In the genomic region with DNA sequence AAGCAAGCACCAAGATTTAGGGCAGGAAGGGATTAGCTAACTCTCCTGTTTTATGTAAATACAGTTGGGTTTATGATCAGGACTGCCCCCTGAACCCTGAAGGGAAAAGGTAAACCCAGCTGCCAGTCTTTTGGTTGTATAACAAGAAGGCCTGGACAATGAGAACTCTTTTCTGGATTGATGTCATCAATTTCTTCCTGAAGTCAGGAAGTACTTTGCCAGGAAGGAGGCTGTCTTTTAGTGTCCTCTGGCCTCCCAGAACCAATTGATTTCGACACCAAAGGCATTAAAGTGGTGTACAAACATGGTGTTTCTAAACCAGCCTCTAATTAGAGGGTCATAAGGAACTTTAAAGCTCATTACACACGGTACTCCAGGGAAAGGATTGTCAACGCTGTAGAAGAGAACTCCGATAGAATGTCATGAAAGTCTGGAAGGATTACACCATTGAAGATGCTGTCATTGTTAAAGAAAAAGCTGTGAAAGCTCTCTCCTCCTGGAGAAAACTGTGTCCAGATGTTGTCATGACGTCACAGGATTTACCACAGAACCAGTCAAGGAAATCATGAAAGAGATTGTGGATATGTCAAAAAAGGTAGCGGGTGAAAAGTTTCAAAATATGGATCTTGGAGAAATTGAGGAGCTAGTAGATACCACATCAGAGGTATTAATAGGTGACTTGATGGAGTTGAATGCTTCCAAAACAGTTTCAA, we compare ENCODE assay signal across 1 cellular context.
TF ChIP-seq lines count a peak whose summit lies in the region.

No MANE protein-coding gene starts in this region.

TF ChIP-seq in HepG2, 621 proteins besides CTCF, POLR2A, EP300 and RAD21 (continued from another document and continues in another):
- no peak for TF ChIP-seq TSC22D2 (CRISPR knock-in tag; IDR thresholded peaks at IDR 0.05; ENCODE audit: borderline replicate concordance)
- TF ChIP-seq ZBTB46 (CRISPR knock-in tag; IDR thresholded peaks at IDR 0.05; ENCODE audit: borderline replicate concordance): no peak
- TF ChIP-seq FOXC1 (CRISPR knock-in tag; IDR thresholded peaks at IDR 0.05; ENCODE audit: borderline replicate concordance): no peak
- TF ChIP-seq TERF1 (CRISPR knock-in tag; IDR thresholded peaks at IDR 0.05): no peak
- no peak for TF ChIP-seq ZNF136 (CRISPR knock-in tag; IDR thresholded peaks at IDR 0.05; ENCODE audit: low read depth)
- TF ChIP-seq NAIF1 (CRISPR knock-in tag; IDR thresholded peaks at IDR 0.05; ENCODE audit: borderline replicate concordance): 0 out of 2 replicates have a peak, but pooled peaks have one; percentile 53
- no peak for TF ChIP-seq KDM3A (CRISPR knock-in tag; IDR thresholded peaks at IDR 0.05; ENCODE audit: low read depth)
- TF ChIP-seq SMAD1 (CRISPR knock-in tag; IDR thresholded peaks at IDR 0.05; ENCODE audit: borderline replicate concordance, low read depth): no peak
- no peak for TF ChIP-seq IKZF1 (IDR thresholded peaks at IDR 0.05)
- TF ChIP-seq TCF7L2 (IDR thresholded peaks at IDR 0.05; ENCODE audit: low read depth, low read length): no peak
- peak; percentile 74 for TF ChIP-seq RARA (CRISPR knock-in tag; IDR thresholded peaks at IDR 0.05)
- TF ChIP-seq CEBPB (IDR thresholded peaks at IDR 0.05; ENCODE audit: borderline replicate concordance, low read depth, low read length): no peak
- TF ChIP-seq ATF1 (CRISPR knock-in tag; IDR thresholded peaks at IDR 0.05): peak; percentile 68
- no peak for TF ChIP-seq BCLAF1 (IDR thresholded peaks at IDR 0.05)
- TF ChIP-seq STAT5B (CRISPR knock-in tag; IDR thresholded peaks at IDR 0.05): no peak
- no peak for TF ChIP-seq ZNF546 (CRISPR knock-in tag; conservative IDR thresholded peaks at IDR 0.05)
- no peak for TF ChIP-seq ZNF7 (CRISPR knock-in tag; IDR thresholded peaks at IDR 0.05)
- no peak; the same call in 1 of the 2 replicates for TF ChIP-seq RXRA (CRISPR knock-in tag; IDR thresholded peaks at IDR 0.05)
- TF ChIP-seq NFKB2 (CRISPR knock-in tag; IDR thresholded peaks at IDR 0.05; ENCODE audit: borderline replicate concordance): no peak
- TF ChIP-seq ZHX2 (IDR thresholded peaks at IDR 0.05; ENCODE audit: low read depth): peak; percentile 80; the same call in 1 of the 2 replicates
- peak; percentile 57; the same call in 1 of the 2 replicates for TF ChIP-seq ZHX2 (CRISPR knock-in tag; IDR thresholded peaks at IDR 0.05; ENCODE audit: borderline replicate concordance)
- TF ChIP-seq NFYB (CRISPR knock-in tag; IDR thresholded peaks at IDR 0.05): 0 out of 2 replicates have a peak, but pooled peaks have one; percentile 14
- no peak for TF ChIP-seq HIVEP1 (CRISPR knock-in tag; IDR thresholded peaks at IDR 0.05)
- TF ChIP-seq IRF2 (CRISPR knock-in tag; IDR thresholded peaks at IDR 0.05): peak; percentile 58; the same call in 1 of the 2 replicates
- no peak for TF ChIP-seq PREB (CRISPR knock-in tag; IDR thresholded peaks at IDR 0.05)
- TF ChIP-seq, protein P1, sequence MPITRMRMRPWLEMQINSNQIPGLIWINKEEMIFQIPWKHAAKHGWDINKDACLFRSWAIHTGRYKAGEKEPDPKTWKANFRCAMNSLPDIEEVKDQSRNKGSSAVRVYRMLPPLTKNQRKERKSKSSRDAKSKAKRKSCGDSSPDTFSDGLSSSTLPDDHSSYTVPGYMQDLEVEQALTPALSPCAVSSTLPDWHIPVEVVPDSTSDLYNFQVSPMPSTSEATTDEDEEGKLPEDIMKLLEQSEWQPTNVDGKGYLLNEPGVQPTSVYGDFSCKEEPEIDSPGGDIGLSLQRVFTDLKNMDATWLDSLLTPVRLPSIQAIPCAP (CRISPR knock-in tag; IDR thresholded peaks at IDR 0.05; ENCODE audit: low read depth): no peak
- TF ChIP-seq DNMT1 (CRISPR knock-in tag; IDR thresholded peaks at IDR 0.05): no peak
- no peak for TF ChIP-seq NFATC3 (CRISPR knock-in tag; IDR thresholded peaks at IDR 0.05)
- TF ChIP-seq ZFYVE20 (CRISPR knock-in tag; IDR thresholded peaks at IDR 0.05; ENCODE audit: borderline replicate concordance, low read depth): no peak
- peak; percentile 41; the same call in 1 of the 2 replicates for TF ChIP-seq MIER3 (CRISPR knock-in tag; IDR thresholded peaks at IDR 0.05; ENCODE audit: borderline replicate concordance)
- TF ChIP-seq, protein P2, sequence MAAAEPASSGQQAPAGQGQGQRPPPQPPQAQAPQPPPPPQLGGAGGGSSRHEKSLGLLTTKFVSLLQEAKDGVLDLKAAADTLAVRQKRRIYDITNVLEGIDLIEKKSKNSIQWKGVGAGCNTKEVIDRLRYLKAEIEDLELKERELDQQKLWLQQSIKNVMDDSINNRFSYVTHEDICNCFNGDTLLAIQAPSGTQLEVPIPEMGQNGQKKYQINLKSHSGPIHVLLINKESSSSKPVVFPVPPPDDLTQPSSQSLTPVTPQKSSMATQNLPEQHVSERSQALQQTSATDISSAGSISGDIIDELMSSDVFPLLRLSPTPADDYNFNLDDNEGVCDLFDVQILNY (CRISPR knock-in tag; conservative IDR thresholded peaks at IDR 0.05): no peak
- TF ChIP-seq, protein P3, sequence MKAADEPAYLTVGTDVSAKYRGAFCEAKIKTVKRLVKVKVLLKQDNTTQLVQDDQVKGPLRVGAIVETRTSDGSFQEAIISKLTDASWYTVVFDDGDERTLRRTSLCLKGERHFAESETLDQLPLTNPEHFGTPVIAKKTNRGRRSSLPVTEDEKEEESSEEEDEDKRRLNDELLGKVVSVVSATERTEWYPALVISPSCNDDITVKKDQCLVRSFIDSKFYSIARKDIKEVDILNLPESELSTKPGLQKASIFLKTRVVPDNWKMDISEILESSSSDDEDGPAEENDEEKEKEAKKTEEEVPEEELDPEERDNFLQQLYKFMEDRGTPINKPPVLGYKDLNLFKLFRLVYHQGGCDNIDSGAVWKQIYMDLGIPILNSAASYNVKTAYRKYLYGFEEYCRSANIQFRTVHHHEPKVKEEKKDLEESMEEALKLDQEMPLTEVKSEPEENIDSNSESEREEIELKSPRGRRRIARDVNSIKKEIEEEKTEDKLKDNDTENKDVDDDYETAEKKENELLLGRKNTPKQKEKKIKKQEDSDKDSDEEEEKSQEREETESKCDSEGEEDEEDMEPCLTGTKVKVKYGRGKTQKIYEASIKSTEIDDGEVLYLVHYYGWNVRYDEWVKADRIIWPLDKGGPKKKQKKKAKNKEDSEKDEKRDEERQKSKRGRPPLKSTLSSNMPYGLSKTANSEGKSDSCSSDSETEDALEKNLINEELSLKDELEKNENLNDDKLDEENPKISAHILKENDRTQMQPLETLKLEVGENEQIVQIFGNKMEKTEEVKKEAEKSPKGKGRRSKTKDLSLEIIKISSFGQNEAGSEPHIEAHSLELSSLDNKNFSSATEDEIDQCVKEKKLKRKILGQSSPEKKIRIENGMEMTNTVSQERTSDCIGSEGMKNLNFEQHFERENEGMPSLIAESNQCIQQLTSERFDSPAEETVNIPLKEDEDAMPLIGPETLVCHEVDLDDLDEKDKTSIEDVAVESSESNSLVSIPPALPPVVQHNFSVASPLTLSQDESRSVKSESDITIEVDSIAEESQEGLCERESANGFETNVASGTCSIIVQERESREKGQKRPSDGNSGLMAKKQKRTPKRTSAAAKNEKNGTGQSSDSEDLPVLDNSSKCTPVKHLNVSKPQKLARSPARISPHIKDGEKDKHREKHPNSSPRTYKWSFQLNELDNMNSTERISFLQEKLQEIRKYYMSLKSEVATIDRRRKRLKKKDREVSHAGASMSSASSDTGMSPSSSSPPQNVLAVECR (CRISPR knock-in tag; IDR thresholded peaks at IDR 0.05; ENCODE audit: borderline replicate concordance): peak; percentile 27; the same call in 1 of the 2 replicates
- peak; percentile 48; the same call in 1 of the 2 replicates for TF ChIP-seq HNF4G (IDR thresholded peaks at IDR 0.05; ENCODE audit: borderline replicate concordance, low read depth, low read length)
- TF ChIP-seq HNF4G (CRISPR knock-in tag; IDR thresholded peaks at IDR 0.05; ENCODE audit: borderline replicate concordance, low read depth): no peak
- no peak for TF ChIP-seq ZBTB7B (CRISPR knock-in tag; IDR thresholded peaks at IDR 0.05)
- TF ChIP-seq ZBTB20 (CRISPR knock-in tag; IDR thresholded peaks at IDR 0.05; ENCODE audit: borderline replicate concordance, low read depth): peak; percentile 78; the same call in 1 of the 2 replicates
